ENCODE assay signal across 21 cellular contexts in genomic region chr2:20141806-20142205, GRCh38.
DNase-seq lines count a peak whose midpoint lies in the region; ATAC-seq, FAIRE-seq and TF ChIP-seq lines count a peak whose summit lies in the region.
"Had no signal": no experiment of that assay in that cellular context is flagged by ENCODE, and none has a peak within 500 bp of the region (broad histone marks: within the 10 kb centered on the region; RNA-seq: fewer than 3 reads in every experiment).

No MANE protein-coding gene starts in this region.

- TF ChIP-seq CTCF in brain (conservative IDR thresholded peaks at IDR 0.05) (no peak), HepG2 (CRISPR knock-in tag; IDR thresholded peaks at IDR 0.05) (no peak)

- H3K9me2 ChIP-seq in GM23248 (ENCODE audit: insufficient read depth), result no peaks in the 10 kb centered on the region

- TF ChIP-seq POLR2A in HepG2 (IDR thresholded peaks at IDR 0.05; ENCODE audit: insufficient read depth in 1 of 2, low read depth in 2 of 2, low read length in 2 of 2), result no peak

- H3K9me3 ChIP-seq in GM23248 (ENCODE audit: low read depth), result no peaks in the 10 kb centered on the region
- no peaks in the 10 kb centered on the region for H3K9me3 ChIP-seq in HepG2 (ENCODE audit: low read length)
- H3K9me3 ChIP-seq in skeletal muscle tissue (ENCODE audit: control insufficient read depth in 3 of 3, low read length in 3 of 3), result no peaks in the 10 kb centered on the region
- H3K9me3 ChIP-seq: gastroesophageal sphincter, upper lobe of left lung had no signal

- intact Hi-C loops in HepG2 (cut with micrococcal nuclease; ENCODE audit: unreplicated experiment), result no loop called here

- BruUV-seq in HepG2 (replicated peaks; lab: Mats Ljungman, UMichigan), result no TSS peak

- peaks cover 33% of the 10 kb centered on the region for H3K4me1 Mint-ChIP-seq in brain

- no peak for TF ChIP-seq RAD21 in HepG2 (CRISPR knock-in tag; IDR thresholded peaks at IDR 0.05)

- POLR2A ChIA-PET in HepG2 (lab: Yijun Ruan, JAX), result interaction anchor here (1.1 kb wide), 1 partner anchor 84 kb away, joined by 4 read pairs; the partner anchor contains the start of gene SDC1

- H3K9ac ChIP-seq in GM23248 (peak overlapping the region; percentile 53), HepG2 (ENCODE audit: insufficient read depth, low read depth, low read length) (no peak overlapping the region), skeletal muscle tissue (ENCODE audit: low read depth in 1 of 3, low read length in 3 of 3) (no peak overlapping the region)

- peaks cover 21% of the 10 kb centered on the region for H3K4me1 ChIP-seq in GM23248 (ENCODE audit: insufficient read depth)
- peaks cover 60% of the 10 kb centered on the region for H3K4me1 ChIP-seq in HepG2 (ENCODE audit: insufficient read depth, low read length)
- peaks cover 0 to 12% (median 0%) of the 10 kb centered on the region in 3 donors for H3K4me1 ChIP-seq in skeletal muscle tissue (ENCODE audit: control insufficient read depth in 3 of 3, insufficient read depth in 3 of 3, low read length in 3 of 3)

- H4K20me1 ChIP-seq in GM23248 (ENCODE audit: insufficient read depth) (no peaks in the 10 kb centered on the region), HepG2 (ENCODE audit: insufficient read depth, low read length) (no peaks in the 10 kb centered on the region)

- H3K4me3 ChIP-seq in GM23248, result no peak overlapping the region
- no peak overlapping the region for H3K4me3 ChIP-seq in HepG2 (replicated peaks in 1 of 3; ENCODE audit: insufficient read depth in 1 of 3, low read depth in 2 of 3, low read length in 3 of 3)
- no peak overlapping the region for H3K4me3 ChIP-seq in skeletal muscle tissue (ENCODE audit: low read length in 3 of 3)
- H3K4me3 ChIP-seq: gastroesophageal sphincter, upper lobe of left lung had no signal

- peaks cover 3% of the 10 kb centered on the region for H3K27me3 Mint-ChIP-seq in brain
- H3K27me3 Mint-ChIP-seq: activated naive CD8-positive, alpha-beta T cell had no signal

- H3K27ac Mint-ChIP-seq in brain, result peak overlapping the region in 3 of 5 experiments; percentile 25 to 65 (median 46)
- H3K27ac Mint-ChIP-seq: activated naive CD8-positive, alpha-beta T cell; activated T-cell treated with anti-CD3 and anti-CD28 coated beads, Interleukin-2, amount 50 U/mL, for 72 hours; dendritic cell treated with granulocyte-macrophage colony-stimulating factor and Interleukin-4, amounts not matched to agents 40 ng/mL and 50 ng/mL, for 4 days had no signal

- ATAC-seq in HepG2 (no peak), HG02642 (IDR thresholded peaks at IDR 0.05; ENCODE audit: poor library complexity, unreplicated experiment) (no peak), HG03139 (IDR thresholded peaks at IDR 0.05; ENCODE audit: unreplicated experiment) (no peak)
- ATAC-seq: activated CD4-positive, CD25-positive, alpha-beta regulatory T cell treated with anti-CD3 and anti-CD28 coated beads, Interleukin-2, amount 50 U/mL, for 24 hours; activated T-cell treated with anti-CD3 and anti-CD28 coated beads, Interleukin-2, amount 50 U/mL, for 72 hours had no signal

- H3K36me3 Mint-ChIP-seq in brain, result no peaks in the 10 kb centered on the region
- H3K36me3 Mint-ChIP-seq: activated naive CD8-positive, alpha-beta T cell had no signal

- TF ChIP-seq EP300 in HepG2 (IDR thresholded peaks at IDR 0.05; ENCODE audit: low read depth in 2 of 2, low read length in 2 of 2), result no peak
- no peak for TF ChIP-seq EP300 in HepG2 (CRISPR knock-in tag; IDR thresholded peaks at IDR 0.05; ENCODE audit: borderline replicate concordance)

- H2AFZ ChIP-seq in GM23248 (peak overlapping the region; percentile 70), HepG2 (ENCODE audit: low read length) (no peak overlapping the region)

- WGBS in GM23248 (ENCODE audit: low coverage in 1 of 2, low lambda C conversion rate in 2 of 2, missing lambda C conversion rate in 2 of 2), 2 experiments, result 57 to 69% methylated on average over 8 of the region's 8 CpGs
- 61% methylated on average over 8 of the region's 8 CpGs for WGBS in HepG2 (ENCODE audit: low lambda C conversion rate)

- H3F3A ChIP-seq in GM23248 (ENCODE audit: insufficient read depth), result peaks cover 13% of the 10 kb centered on the region; the same call in 1 of the 2 replicates

- in situ Hi-C loops in GM23248 (cut with MboI), result no loop called here
- in situ Hi-C loops in HepG2 (cut with HindIII; ENCODE audit: extremely low pct_ligation_motif_present, low pct_unique_long_range_greater_than_20kb), result no loop called here

- H3K4me3 Mint-ChIP-seq in brain, result no peak overlapping the region
- H3K4me3 Mint-ChIP-seq: activated naive CD8-positive, alpha-beta T cell; activated T-cell treated with anti-CD3 and anti-CD28 coated beads, Interleukin-2, amount 50 U/mL, for 72 hours; dendritic cell treated with granulocyte-macrophage colony-stimulating factor and Interleukin-4, amounts not matched to agents 40 ng/mL and 50 ng/mL, for 4 days had no signal

- H3K4me2 ChIP-seq in GM23248 (ENCODE audit: unreplicated experiment) (peak overlapping the region; percentile 49), HepG2 (ENCODE audit: low read depth, low read length) (peak overlapping the region; percentile 25; the same call in 1 of the 2 replicates)

- H3K27me3 ChIP-seq in GM23248 (replicated peaks; ENCODE audit: insufficient read depth) (no peaks in the 10 kb centered on the region), HepG2 (ENCODE audit: control insufficient read depth in 1 of 2, insufficient read depth in 2 of 2, low read length in 2 of 2) (peaks cover 3 to 50% of the 10 kb centered on the region in 2 experiments; a peak in 4 of 5 replicates), skeletal muscle tissue (ENCODE audit: control insufficient read depth in 3 of 3, insufficient read depth in 3 of 3, low read length in 3 of 3) (no peaks in the 10 kb centered on the region)
- H3K27me3 ChIP-seq: brain microvascular endothelial cell, gastroesophageal sphincter, upper lobe of left lung had no signal

- H3K27ac ChIP-seq in GM23248, result peak overlapping the region; percentile 75
- H3K27ac ChIP-seq in HepG2 (ENCODE audit: extremely low read length, insufficient read depth, low read length), result no peak overlapping the region
- peak overlapping the region; percentile 38 for H3K27ac ChIP-seq in skeletal muscle tissue (ENCODE audit: low read depth, low read length)
- H3K27ac ChIP-seq: brain microvascular endothelial cell, C4-2B, upper lobe of left lung had no signal

- DNase-seq in GM23248 (no peak), HepG2 (ENCODE audit: low spot score) (no peak), ecto neural progenitor cell (ENCODE audit: low spot score) (no peak)
- DNase-seq in stimulated activated CD4-positive, alpha-beta T cell treated with anti-CD3 and anti-CD28 coated beads, Interleukin-12 subunit alpha, Interleukin-12 subunit beta, amount 100 ng/mL, for 4 hours, result no peak
- DNase-seq: activated T-cell treated with anti-CD3 and anti-CD28 coated beads, Interleukin-2, amount 50 U/mL, for 72 hours; midbrain; NCI-H1436 treated with DMSO at 0.1 percent for 48 hours; retina; stimulated activated naive CD4-positive, alpha-beta T cell had no signal

- CTCF ChIA-PET in HepG2 (lab: Yijun Ruan, JAX; ENCODE audit: low intra/inter-chr PET ratio, low total read pairs), result no interaction called here

- H3K36me3 ChIP-seq in GM23248 (ENCODE audit: low read depth), result no peaks in the 10 kb centered on the region
- no peaks in the 10 kb centered on the region for H3K36me3 ChIP-seq in HepG2 (replicated peaks in 1 of 2; ENCODE audit: control insufficient read depth in 1 of 2, insufficient read depth in 2 of 2, low read length in 2 of 2)
- no peaks in the 10 kb centered on the region for H3K36me3 ChIP-seq in skeletal muscle tissue (ENCODE audit: control insufficient read depth in 3 of 3, insufficient read depth in 3 of 3, low read length in 3 of 3)
- H3K36me3 ChIP-seq: brain microvascular endothelial cell, gastroesophageal sphincter, upper lobe of left lung had no signal

- FAIRE-seq in HepG2 (lab: Jason Lieb, UNC), result no peak
- FAIRE-seq: G401.6 had no signal

- no peaks in the 10 kb centered on the region for H3K79me2 ChIP-seq in GM23248 (ENCODE audit: insufficient read depth)
- H3K79me2 ChIP-seq in HepG2 (ENCODE audit: insufficient read depth, low read length), result no peaks in the 10 kb centered on the region

- peaks cover 0 to 2% (median 0%) of the 10 kb centered on the region in 5 experiments for H3K9me3 Mint-ChIP-seq in brain
- H3K9me3 Mint-ChIP-seq: activated T-cell treated with anti-CD3 and anti-CD28 coated beads, Interleukin-2, amount 50 U/mL, for 72 hours; dendritic cell treated with granulocyte-macrophage colony-stimulating factor and Interleukin-4, amounts not matched to agents 40 ng/mL and 50 ng/mL, for 4 days had no signal

TF ChIP-seq in HepG2, 621 proteins besides CTCF, POLR2A, EP300 and RAD21:
- TF ChIP-seq HMG20A (CRISPR knock-in tag; IDR thresholded peaks at IDR 0.05; ENCODE audit: borderline replicate concordance) (peak; percentile 27; the same call in 1 of the 2 replicates), CENPBD1 (CRISPR knock-in tag; IDR thresholded peaks at IDR 0.05; ENCODE audit: borderline replicate concordance, low read depth) (no peak)
